In genomic region chr9:109053121-109053520, GRCh38 we compare ENCODE assay signal across 7 cellular contexts. TPM values are rescaled to one million over a fixed set of nuclear protein-coding genes. Genes with fewer than 3 reads are reported as not detected.
DNase-seq lines count a peak whose midpoint lies in the region; ATAC-seq and TF ChIP-seq lines count a peak whose summit lies in the region.
"Not testable (repeated sequence)": the region's sequence is repeated elsewhere in the genome, so short reads cannot be mapped to it uniquely, and the experiment has no call there.

No MANE protein-coding gene starts in this region.

- H3K23ac ChIP-seq in H9 (ENCODE audit: insufficient read length, low read depth, low read length): not testable (repeated sequence)

- H3K27me3 ChIP-seq in CD4-positive, CD25-positive, alpha-beta regulatory T cell (ENCODE audit: control insufficient read depth, insufficient read depth, low read length); H9 (ENCODE audit: insufficient read depth, low read length); SJSA1 (replicated peaks); adipocyte (replicated peaks; ENCODE audit: control insufficient read depth, insufficient read depth, low read length); sigmoid colon: not testable (repeated sequence)

- not testable (repeated sequence) for H2BK20ac ChIP-seq in H9 (ENCODE audit: low read depth, low read length, poor library complexity, severe bottlenecking)

- H3K4ac ChIP-seq in H9 (ENCODE audit: low read depth, low read length): not testable (repeated sequence)

- H3K4me1 ChIP-seq in CD4-positive, CD25-positive, alpha-beta regulatory T cell (ENCODE audit: control insufficient read depth, insufficient read depth, low read length, poor library complexity, severe bottlenecking); H9 (ENCODE audit: insufficient read depth, low read length); sigmoid colon: not testable (repeated sequence)
- H3K4me1 ChIP-seq in SJSA1 (replicated peaks) (peaks cover 11% of the 10 kb centered on the region), adipocyte (ENCODE audit: control insufficient read depth, insufficient read depth, low read length) (peaks cover 26% of the 10 kb centered on the region)

- H3K4me2 ChIP-seq in H9 (ENCODE audit: insufficient read depth, insufficient read length, low read length): not testable (repeated sequence)

- DNase-seq in CD4-positive, CD25-positive, alpha-beta regulatory T cell; H9; SJSA1 (ENCODE audit: low read depth in 1 of 2, low spot score in 2 of 2); neural crest cell (ENCODE audit: low read depth, low spot score); sigmoid colon: not testable (repeated sequence)
- DNase-seq in adipocyte (ENCODE audit: low read depth): peak; percentile 19

- H3K79me1 ChIP-seq in H9 (ENCODE audit: insufficient read depth, low read depth, low read length, poor library complexity, severe bottlenecking): not testable (repeated sequence)

- not testable (repeated sequence) for H2BK15ac ChIP-seq in H9 (ENCODE audit: low read depth, low read length)

- not testable (repeated sequence) for H4K5ac ChIP-seq in H9 (ENCODE audit: insufficient read length, low read depth, low read length)

- not testable (repeated sequence) for H3K18ac ChIP-seq in H9 (ENCODE audit: insufficient read length, low read depth, low read length)

- not testable (repeated sequence) for H3K27me3 Mint-ChIP-seq in CD4-positive, CD25-positive, alpha-beta regulatory T cell; H9 (ENCODE audit: low read depth); dendritic cell treated with granulocyte-macrophage colony-stimulating factor and Interleukin-4, amounts not matched to agents 40 ng/mL and 50 ng/mL, for 4 days; neural crest cell (ENCODE audit: low read depth)

- TF ChIP-seq POLR2A in sigmoid colon (IDR thresholded peaks at IDR 0.05): not testable (repeated sequence)

- H3K9me3 ChIP-seq in CD4-positive, CD25-positive, alpha-beta regulatory T cell (ENCODE audit: control insufficient read depth in 2 of 2, low read length in 2 of 2); H9 (ENCODE audit: control insufficient read depth, low read depth, low read length); SJSA1 (replicated peaks); adipocyte (ENCODE audit: control insufficient read depth, low read length); sigmoid colon: not testable (repeated sequence)

- peaks cover 68% of the 10 kb centered on the region for H3K36me3 Mint-ChIP-seq in CD4-positive, CD25-positive, alpha-beta regulatory T cell
- peaks cover 49 to 88% (median 85%) of the 10 kb centered on the region in 3 experiments; a peak in 6 of 7 replicates for H3K36me3 Mint-ChIP-seq in H9 (ENCODE audit: insufficient read depth in 1 of 3, low read depth in 3 of 3)
- H3K36me3 Mint-ChIP-seq in dendritic cell treated with granulocyte-macrophage colony-stimulating factor and Interleukin-4, amounts not matched to agents 40 ng/mL and 50 ng/mL, for 4 days (ENCODE audit: low read depth): peaks cover 92% of the 10 kb centered on the region
- peaks cover 33% of the 10 kb centered on the region for H3K36me3 Mint-ChIP-seq in neural crest cell (ENCODE audit: low read depth)

- not testable (repeated sequence) for H4K20me1 ChIP-seq in H9 (ENCODE audit: control insufficient read depth, insufficient read depth, insufficient read length)

- peak overlapping the region in 2 of 3 donors; percentile 31 to 50 for H3K27ac Mint-ChIP-seq in CD4-positive, CD25-positive, alpha-beta regulatory T cell
- H3K27ac Mint-ChIP-seq in H9 (peak overlapping the region; percentile 55 to 76 (median 72); a peak in 6 of 7 replicates), neural crest cell (ENCODE audit: unreplicated experiment) (peak overlapping the region; percentile 65)
- peak overlapping the region; percentile 13 for H3K27ac Mint-ChIP-seq in dendritic cell treated with granulocyte-macrophage colony-stimulating factor and Interleukin-4, amounts not matched to agents 40 ng/mL and 50 ng/mL, for 4 days

- not testable (repeated sequence) for H2BK120ac ChIP-seq in H9 (ENCODE audit: low read depth, low read length, poor library complexity, severe bottlenecking)

- H2BK5ac ChIP-seq in H9 (ENCODE audit: insufficient read length, low read length): not testable (repeated sequence)

- not testable (repeated sequence) for H3K79me2 ChIP-seq in H9 (ENCODE audit: insufficient read depth, low read length)

- not testable (repeated sequence) for H4K8ac ChIP-seq in H9 (replicated peaks; ENCODE audit: insufficient read length, low read depth, low read length)

- H3K23me2 ChIP-seq in H9 (ENCODE audit: insufficient read length, low read depth, low read length, poor library complexity, severe bottlenecking): not testable (repeated sequence)

- H2AK5ac ChIP-seq in H9 (ENCODE audit: insufficient read length, low read length): not testable (repeated sequence)

- H3K14ac ChIP-seq in H9 (ENCODE audit: insufficient read depth, low read length): not testable (repeated sequence)

- H3K36me3 ChIP-seq in CD4-positive, CD25-positive, alpha-beta regulatory T cell (ENCODE audit: control insufficient read depth, insufficient read depth, low read length): peaks cover 84% of the 10 kb centered on the region
- H3K36me3 ChIP-seq in SJSA1: peaks cover 76% of the 10 kb centered on the region
- peaks cover 68% of the 10 kb centered on the region for H3K36me3 ChIP-seq in adipocyte (ENCODE audit: control insufficient read depth, insufficient read depth, low read length, severe bottlenecking)
- peaks cover 7 to 90% (median 28%) of the 10 kb centered on the region in 4 donors for H3K36me3 ChIP-seq in sigmoid colon

- H4K91ac ChIP-seq in H9 (ENCODE audit: insufficient read length, low read depth, low read length): not testable (repeated sequence)

- not testable (repeated sequence) for H3K27ac ChIP-seq in CD4-positive, CD25-positive, alpha-beta regulatory T cell (ENCODE audit: insufficient read depth, low read length, poor library complexity, severe bottlenecking); H9 (ENCODE audit: insufficient read length, low read depth, low read length)
- peak overlapping the region; percentile 43; the same call in 1 of the 2 replicates for H3K27ac ChIP-seq in SJSA1
- H3K27ac ChIP-seq in sigmoid colon: peak overlapping the region in 3 of 4 donors; percentile 12

- H2BK12ac ChIP-seq in H9 (ENCODE audit: insufficient read length, low read depth, low read length): not testable (repeated sequence)

- H2AFZ ChIP-seq in H9 (ENCODE audit: low read length): not testable (repeated sequence)

- H3K4me1 Mint-ChIP-seq in CD4-positive, CD25-positive, alpha-beta regulatory T cell: peaks cover 0 to 13% (median 8%) of the 10 kb centered on the region in 4 donors
- H3K4me1 Mint-ChIP-seq in H9: peaks cover 18 to 20% of the 10 kb centered on the region in 2 experiments
- peaks cover 11% of the 10 kb centered on the region for H3K4me1 Mint-ChIP-seq in dendritic cell treated with granulocyte-macrophage colony-stimulating factor and Interleukin-4, amounts not matched to agents 40 ng/mL and 50 ng/mL, for 4 days (ENCODE audit: low read depth)
- H3K4me1 Mint-ChIP-seq in neural crest cell: not testable (repeated sequence)

- H3K9ac ChIP-seq in H9 (ENCODE audit: extremely low read depth, insufficient read length, low read length): not testable (repeated sequence)
- H3K9ac ChIP-seq in adipocyte (ENCODE audit: low read length): peak overlapping the region; percentile 8

- H3K4me3 ChIP-seq in CD4-positive, CD25-positive, alpha-beta regulatory T cell (ENCODE audit: low read depth, low read length); SJSA1; adipocyte (ENCODE audit: low read length); sigmoid colon: not testable (repeated sequence)

- H3K56ac ChIP-seq in H9 (ENCODE audit: insufficient read length, low read depth, low read length): not testable (repeated sequence)

- TF ChIP-seq CTCF in H9 (conservative IDR thresholded peaks at IDR 0.05); neural crest cell (conservative IDR thresholded peaks at IDR 0.05); sigmoid colon (IDR thresholded peaks at IDR 0.05): not testable (repeated sequence)

- H3K9me3 Mint-ChIP-seq in CD4-positive, CD25-positive, alpha-beta regulatory T cell; H9; dendritic cell treated with granulocyte-macrophage colony-stimulating factor and Interleukin-4, amounts not matched to agents 40 ng/mL and 50 ng/mL, for 4 days; neural crest cell: not testable (repeated sequence)

- not testable (repeated sequence) for TF ChIP-seq EP300 in sigmoid colon (IDR thresholded peaks at IDR 0.05)

- WGBS in H9 (ENCODE audit: extremely low coverage, insufficient read length, low lambda C conversion rate): no CpG with 5 or more reads among the region's 4 CpGs
- 89 to 97% methylated on average over 4 of the region's 4 CpGs for WGBS in sigmoid colon, 2 donors

- intact Hi-C loops in dendritic cell treated with granulocyte-macrophage colony-stimulating factor and Interleukin-4, amounts not matched to agents 40 ng/mL and 50 ng/mL, for 4 days (cut with micrococcal nuclease); sigmoid colon (cut with DNase I): not testable (repeated sequence)

- ATAC-seq in CD4-positive, CD25-positive, alpha-beta regulatory T cell (ENCODE audit: low read depth in 2 of 2): not testable (repeated sequence)

- H3K4me3 Mint-ChIP-seq in CD4-positive, CD25-positive, alpha-beta regulatory T cell; H9; dendritic cell treated with granulocyte-macrophage colony-stimulating factor and Interleukin-4, amounts not matched to agents 40 ng/mL and 50 ng/mL, for 4 days; neural crest cell: not testable (repeated sequence)

- H3T11ph ChIP-seq in H9 (ENCODE audit: low read length): not testable (repeated sequence)

RNA-seq across cellular contexts. Expression of gene CTNNAL1, which starts 39.8 kb away (rescaled TPM):
- total RNA-seq in CD4-positive, CD25-positive, alpha-beta regulatory T cell: 10.6 TPM
- polyA plus RNA-seq in CD4-positive, CD25-positive, alpha-beta regulatory T cell: 10 to 100 TPM in 1 of 4 donors, 1 to 10 TPM in 3; 2.2 to 10.1 (median 5.4) TPM
- total RNA-seq in H9 (2021) (51.9 and 52.9 TPM in 2 replicates), neural crest cell (61.9 and 63.6 TPM in 2 replicates), sigmoid colon (10 to 100 TPM; 36.4 to 56.8 (median 42.6) TPM)
- 138 and 171 TPM in 2 replicates for total RNA-seq in SJSA1 (2014; rRNA removed; shearing (Covaris generic))
- 10 to 100 TPM; 18.7 to 32.4 (median 22.2) TPM for polyA plus RNA-seq in sigmoid colon

Comparison
In these comparisons a context has a peak if more than half of its experiments do, and no peak if none do; other contexts are left out.
1. H3K27ac Mint-ChIP-seq: peak in every context shown above with its lines; median percentile 72 in H9; 65 in neural crest cell; 40 in CD4-positive, CD25-positive, alpha-beta regulatory T cell; 13 in dendritic cell treated with granulocyte-macrophage colony-stimulating factor and Interleukin-4, amounts not matched to agents 40 ng/mL and 50 ng/mL, for 4 days.